Comparison of ENCODE assay signal across 9 cellular contexts in genomic region chr3:88433572-88433971, GRCh38.
DNase-seq lines count a peak whose midpoint lies in the region; ATAC-seq and TF ChIP-seq lines count a peak whose summit lies in the region.
"Had no signal": no experiment of that assay in that cellular context is flagged by ENCODE, and none has a peak within 500 bp of the region (broad histone marks: within the 10 kb centered on the region; RNA-seq: fewer than 3 reads in every experiment).

No MANE protein-coding gene starts in this region.

- BruUV-seq in Calu3 (replicated peaks; lab: Mats Ljungman, UMichigan): no TSS peak

- no peaks in the 10 kb centered on the region for H3K4me1 Mint-ChIP-seq in Calu3 (ENCODE audit: low read depth, unreplicated experiment)

- no peaks in the 10 kb centered on the region for H3K36me3 Mint-ChIP-seq in Calu3 (ENCODE audit: insufficient read depth, unreplicated experiment)

- TF ChIP-seq POLR2A in breast epithelium (IDR thresholded peaks at IDR 0.05): no peak

- H3K9me3 Mint-ChIP-seq in Calu3 (ENCODE audit: low read depth, unreplicated experiment): no peaks in the 10 kb centered on the region

- H3K27me3 Mint-ChIP-seq in Calu3 (ENCODE audit: unreplicated experiment): no peaks in the 10 kb centered on the region

- H3K27ac ChIP-seq in breast epithelium: no peak overlapping the region

- H3K4me3 Mint-ChIP-seq in Calu3 (ENCODE audit: low read depth, unreplicated experiment): no peak overlapping the region

- DNase-seq in myocyte (ENCODE audit: low read depth): peak; percentile 63
- no peak for DNase-seq in NCI-H2107 treated with DMSO at 0.1 percent for 48 hours (lab: John Stamatoyannopoulos, UW; ENCODE audit: unreplicated experiment)
- DNase-seq in Calu3: no peak
- no peak for DNase-seq in breast epithelium (ENCODE audit: low spot score in 2 of 2)
- DNase-seq in islet precursor cell: no peak
- DNase-seq: activated CD4-positive, alpha-beta T cell treated with anti-CD3 and anti-CD28 coated beads, Interleukin-2, amount 50 U/mL, for 48 hours had no signal

- intact Hi-C loops in Calu3 (cut with micrococcal nuclease; ENCODE audit: unreplicated experiment): no loop called here
- intact Hi-C loops in breast epithelium (cut with DNase I; ENCODE audit: low total_unique reads): no loop called here

- no peaks in the 10 kb centered on the region for H3K9me3 ChIP-seq in breast epithelium

- no peaks in the 10 kb centered on the region for H3K27me3 ChIP-seq in breast epithelium

- CTCF ChIA-PET in Calu3 (lab: Charles Lee): no interaction called here

- H3K4me3 ChIP-seq in breast epithelium: no peak overlapping the region

- TF ChIP-seq CTCF in Calu3 (IDR thresholded peaks at IDR 0.05; ENCODE audit: unreplicated experiment) (no peak), breast epithelium (IDR thresholded peaks at IDR 0.05) (no peak)

- no peaks in the 10 kb centered on the region for H3K36me3 ChIP-seq in breast epithelium

- no peaks in the 10 kb centered on the region for H3K4me1 ChIP-seq in breast epithelium

- H3K27ac Mint-ChIP-seq in Calu3 (ENCODE audit: unreplicated experiment): no peak overlapping the region

- ATAC-seq in GM18867 (IDR thresholded peaks at IDR 0.05; ENCODE audit: unreplicated experiment): peak; percentile 99
- peak; percentile 100 for ATAC-seq in GM21786 (IDR thresholded peaks at IDR 0.05; ENCODE audit: unreplicated experiment)
- peak; percentile 96 for ATAC-seq in HG03521 (IDR thresholded peaks at IDR 0.05; ENCODE audit: unreplicated experiment)
